ENCODE assay signal across 8 cellular contexts in genomic region chr17:44222112-44222869, GRCh38. TPM values are rescaled to one million over a fixed set of nuclear protein-coding genes. Genes with fewer than 3 reads are reported as not detected.
DNase-seq lines count a peak whose midpoint lies in the region; ATAC-seq, FAIRE-seq and TF ChIP-seq lines count a peak whose summit lies in the region.

No MANE protein-coding gene starts in this region.

- H3K27ac ChIP-seq in heart right ventricle: peak overlapping the region; percentile 98 to 100 (median 100)

- WGBS in heart right ventricle, 2 donors: 1% methylated on average over 36 of the region's 36 CpGs

- no peak for TF ChIP-seq RAD21 in Ishikawa (IDR thresholded peaks at IDR 0.05; ENCODE audit: low read depth)

- peaks cover 0 to 2% (median 0%) of the 10 kb centered on the region in 9 donors for H3K36me3 ChIP-seq in heart right ventricle

- no peak for FAIRE-seq in RCC 7860 (lab: Jason Lieb, UNC)

- H3K4me1 ChIP-seq in heart right ventricle: peaks cover 10 to 39% (median 35%) of the 10 kb centered on the region in 9 donors

- ATAC-seq in heart right ventricle (peak; percentile 25 to 67 (median 54)), omental fat pad (ENCODE audit: low FRiP score) (peak; percentile 26), GM18907 (IDR thresholded peaks at IDR 0.05; ENCODE audit: unreplicated experiment) (no peak), GM18511 (IDR thresholded peaks at IDR 0.05; ENCODE audit: unreplicated experiment) (no peak)

- TF ChIP-seq CTCF in heart right ventricle (IDR thresholded peaks at IDR 0.05) (peak in 6 of 9 donors; percentile 11 to 55 (median 34)), omental fat pad (IDR thresholded peaks at IDR 0.05) (no peak)

- DNase-seq in DMS53 treated with DMSO at 0.1 percent for 48 hours (lab: John Stamatoyannopoulos, UW; ENCODE audit: unreplicated experiment) (peak; percentile 32), RCC 7860 (ENCODE audit: low spot score) (peak; percentile 61), amygdala (lab: John Stamatoyannopoulos, UW) (peak in 55 of 56 donors; percentile 40 to 89 (median 77)), heart right ventricle (peak; percentile 81 to 86), omental fat pad (ENCODE audit: low spot score) (no peak)

- peak overlapping the region; percentile 47 to 98 (median 92) for H3K4me3 ChIP-seq in heart right ventricle

- no peaks in the 10 kb centered on the region for H3K27me3 ChIP-seq in heart right ventricle

- intact Hi-C loops in heart right ventricle (cut with DNase I): loop anchor here in 4 of 10 donors (1.0 to 10.0 kb wide), 4 partner anchors 53 to 103 kb away; partner anchors contain the start of gene SLC25A39 (in 1 of the 4)

- no peaks in the 10 kb centered on the region for H3K9me3 ChIP-seq in heart right ventricle

- no peak for TF ChIP-seq EP300 in Ishikawa (IDR thresholded peaks at IDR 0.05; ENCODE audit: borderline replicate concordance)

TF ChIP-seq in Ishikawa, 13 proteins besides CTCF, POLR2A, EP300 and RAD21:
- TF ChIP-seq MAX (IDR thresholded peaks at IDR 0.05) (no peak; the same call in 1 of the 2 replicates), YY1 (IDR thresholded peaks at IDR 0.05; ENCODE audit: low read depth) (0 out of 2 replicates have a peak, but pooled peaks have one; percentile 37)
TF ChIP-seq in Ishikawa: peak in this region for 1.

RNA-seq across cellular contexts. Expression of gene UBTF, which starts 2.8 kb away (rescaled TPM):
- total RNA-seq in heart right ventricle (10 to 100 TPM; 35.9 to 56.3 (median 42.5) TPM), omental fat pad (10 to 100 TPM; 32.9 to 60.2 (median 41.2) TPM)
- 10 to 100 TPM; 30.8 to 34.4 TPM for polyA plus RNA-seq in heart right ventricle

RNA-seq across cellular contexts. Expression of gene ATXN7L3, which starts 22.6 kb away (rescaled TPM):
- total RNA-seq in heart right ventricle (10 to 100 TPM; 23.7 to 40.6 (median 32.4) TPM), omental fat pad (10 to 100 TPM; 37.8 to 55.2 (median 45.0) TPM)
- polyA plus RNA-seq in heart right ventricle: 10 to 100 TPM; 29.0 to 29.8 TPM

RNA-seq across cellular contexts. Expression of gene TMUB2, which starts 35.5 kb away (rescaled TPM):
- total RNA-seq in heart right ventricle: 10 to 100 TPM; 16.3 to 28.3 (median 19.6) TPM
- polyA plus RNA-seq in heart right ventricle: 10 to 100 TPM; 27.8 to 37.2 TPM
- 10 to 100 TPM; 31.7 to 41.2 (median 35.8) TPM for total RNA-seq in omental fat pad

RNA-seq across cellular contexts. Expression of gene SLC4A1, which starts 45.6 kb away (rescaled TPM):
- total RNA-seq in heart right ventricle (1 to 10 TPM in 2 of 10 donors, under 1 TPM in 8; 0.11 to 2.4 (median 0.53) TPM), omental fat pad (1 to 10 TPM in 1 of 4 donors, under 1 TPM in 3; 0.16 to 1.2 (median 0.56) TPM)
- polyA plus RNA-seq in heart right ventricle: under 1 TPM in 1 of 2 donors, not detected in 1; 0.06 TPM

RNA-seq across cellular contexts. Expression of gene ASB16, which starts 51.8 kb away (rescaled TPM):
- 10 to 100 TPM; 12.4 to 16.4 (median 13.6) TPM for total RNA-seq in heart right ventricle
- polyA plus RNA-seq in heart right ventricle: 1 to 10 TPM in 1 of 2 donors, under 1 TPM in 1; 0.64 to 6.5 TPM
- under 1 TPM in 1 of 4 donors, not detected in 3; 0.19 TPM for total RNA-seq in omental fat pad

Comparison
In these comparisons a context has a peak if more than half of its experiments do, and no peak if none do; other contexts are left out.
1. ATAC-seq: peak in heart right ventricle (8 of 8) and omental fat pad (single experiment); none in GM18907 (single experiment) and GM18511 (single experiment).
2. CTCF ChIP-seq: peak in heart right ventricle (6 of 9); none in omental fat pad (0 of 3).